ENCODE assay signal across 8 cellular contexts in genomic region chr21:32940079-32941014, GRCh38.
DNase-seq lines count a peak whose midpoint lies in the region; ATAC-seq, FAIRE-seq and TF ChIP-seq lines count a peak whose summit lies in the region.

No MANE protein-coding gene starts in this region.

- H3K27me3 ChIP-seq in IMR-90 (ENCODE audit: control insufficient read depth, insufficient read depth, low read length) = peaks cover 4% of the 10 kb centered on the region; the same call in 1 of the 2 replicates

- H3K18ac ChIP-seq in IMR-90 (ENCODE audit: low read depth, low read length) = no peak overlapping the region

- no peak overlapping the region for H2BK5ac ChIP-seq in IMR-90 (ENCODE audit: low read depth, low read length, poor library complexity, severe bottlenecking)

- no peaks in the 10 kb centered on the region for H3K4me1 ChIP-seq in IMR-90 (ENCODE audit: control insufficient read depth, insufficient read depth, low read length)

- dilution Hi-C loops in IMR-90 (cut with HindIII; ENCODE audit: low sequenced_read_pairs, unreplicated experiment) = no loop called here

- H3K56ac ChIP-seq in IMR-90 (ENCODE audit: extremely low read depth, insufficient read depth, low read length) = no peak overlapping the region

- no peaks in the 10 kb centered on the region for H3K36me3 ChIP-seq in IMR-90 (ENCODE audit: control insufficient read depth, insufficient read depth, low read length)

- intact Hi-C loops in IMR-90 (cut with micrococcal nuclease) = loop anchor here (1.0 kb wide), 2 partner anchors 187 to 257 kb away; no protein-coding TSS in a partner anchor

- no peak overlapping the region for H4K8ac ChIP-seq in IMR-90 (ENCODE audit: low read depth in 2 of 2, low read length in 2 of 2)

- H2BK20ac ChIP-seq in IMR-90 (ENCODE audit: low read depth, low read length) = no peak overlapping the region

- no peaks in the 10 kb centered on the region for H3K79me1 ChIP-seq in IMR-90 (ENCODE audit: low read depth in 1 of 2, low read length in 2 of 2)

- no peak overlapping the region for H2AFZ ChIP-seq in IMR-90 (replicated peaks; ENCODE audit: low read length, poor library complexity)

- H2AK9ac ChIP-seq in IMR-90 (replicated peaks; ENCODE audit: low read depth, low read length, poor library complexity) = no peak overlapping the region

- 48% methylated on average over 3 of the region's 23 CpGs; no CpG with 5 or more reads in 1 of the 2 experiments for WGBS in IMR-90 (ENCODE audit: extremely low coverage in 2 of 2, insufficient read length in 1 of 2), 2 experiments

- peak; percentile 53 for TF ChIP-seq RAD21 in IMR-90 (IDR thresholded peaks at IDR 0.05; ENCODE audit: low read length)

- H3K14ac ChIP-seq in IMR-90 (replicated peaks; ENCODE audit: low read depth, low read length) = no peak overlapping the region

- H2BK15ac ChIP-seq in IMR-90 (ENCODE audit: low read depth, low read length) = no peak overlapping the region

- H3K4me2 ChIP-seq in IMR-90 (ENCODE audit: low read depth, low read length) = no peak overlapping the region

- no peaks in the 10 kb centered on the region for H4K20me1 ChIP-seq in IMR-90 (ENCODE audit: insufficient read depth, low read length)

- peak; percentile 63 for TF ChIP-seq CTCF in IMR-90 (conservative IDR thresholded peaks at IDR 0.05; ENCODE audit: low read depth, low read length)

- CTCF ChIA-PET in IMR-90 (lab: Yijun Ruan, JAX) = interaction anchor here (0.5 to 1.9 kb wide), 15 partner anchors 9 to 784 kb away, joined by 3 to 14 read pairs (median 4); no protein-coding TSS in a partner anchor

- no peak overlapping the region for H2BK120ac ChIP-seq in IMR-90 (ENCODE audit: low read depth, low read length)

- BruUV-seq in IMR-90 (replicated peaks; lab: Mats Ljungman, UMichigan) = no TSS peak

- ATAC-seq in IMR-90 (ENCODE audit: low read depth) (peak; percentile 68), GM19452 (IDR thresholded peaks at IDR 0.05; ENCODE audit: unreplicated experiment) (no peak)

- no peaks in the 10 kb centered on the region for H3K9me3 ChIP-seq in IMR-90 (ENCODE audit: control insufficient read depth, insufficient read depth, low read length)

- H3K4me3 ChIP-seq in IMR-90 (ENCODE audit: insufficient read depth, low read depth, low read length) = no peak overlapping the region

- POLR2A ChIA-PET in IMR-90 (lab: Charles Lee; ENCODE audit: unreplicated experiment) = no interaction called here

- DNase-seq in Daoy (ENCODE audit: low read depth) (peak; percentile 71), IMR-90 (peak; percentile 43), RCC 7860 (ENCODE audit: low spot score) (peak; percentile 29), astrocyte of the hippocampus (ENCODE audit: low read depth, low spot score) (peak; percentile 64), inferior parietal cortex (ENCODE audit: extremely low spot score) (peak; percentile 77), islet precursor cell (no peak)
- peak; percentile 50 for DNase-seq in stimulated activated CD4-positive, alpha-beta T cell treated with anti-CD3 and anti-CD28 coated beads, Interleukin-4, amount 100 ng/mL, for 24 hours

- no peak overlapping the region for H3K23ac ChIP-seq in IMR-90 (ENCODE audit: low read depth, low read length)

- H4K91ac ChIP-seq in IMR-90 (ENCODE audit: insufficient read depth, low read depth, low read length) = no peak overlapping the region

- in situ Hi-C loops in IMR-90 (cut with MboI; ENCODE audit: low sequenced_read_pairs) = no loop called here

- H3K27ac ChIP-seq in IMR-90 (ENCODE audit: insufficient read depth, low read length) = no peak overlapping the region

- no peak overlapping the region for H3K9ac ChIP-seq in IMR-90 (ENCODE audit: low read depth, low read length)

- no peak overlapping the region for H4K5ac ChIP-seq in IMR-90 (ENCODE audit: low read depth, low read length)

- TF ChIP-seq POLR2A in IMR-90 (IDR thresholded peaks at IDR 0.05; ENCODE audit: low read depth, low read length) = no peak

- H3K4ac ChIP-seq in IMR-90 (ENCODE audit: low read depth, low read length) = no peak overlapping the region

- no peak overlapping the region for H2AK5ac ChIP-seq in IMR-90 (ENCODE audit: low read depth, low read length)

- no peak for FAIRE-seq in RCC 7860 (lab: Jason Lieb, UNC)

- no peaks in the 10 kb centered on the region for H3K9me1 ChIP-seq in IMR-90 (ENCODE audit: insufficient read depth, low read length)

TF ChIP-seq in IMR-90, 13 proteins besides CTCF, POLR2A, EP300 and RAD21:
- TF ChIP-seq ELK1 (IDR thresholded peaks at IDR 0.05; ENCODE audit: borderline replicate concordance, low read depth, low read length) (no peak), SMC3 (IDR thresholded peaks at IDR 0.05; ENCODE audit: low read depth, low read length) (peak; percentile 64), BHLHE40 (IDR thresholded peaks at IDR 0.05; ENCODE audit: low read depth, low read length) (no peak), MAZ (IDR thresholded peaks at IDR 0.05; ENCODE audit: borderline replicate concordance, low read depth, low read length) (no peak)
- TF ChIP-seq, protein P1, sequence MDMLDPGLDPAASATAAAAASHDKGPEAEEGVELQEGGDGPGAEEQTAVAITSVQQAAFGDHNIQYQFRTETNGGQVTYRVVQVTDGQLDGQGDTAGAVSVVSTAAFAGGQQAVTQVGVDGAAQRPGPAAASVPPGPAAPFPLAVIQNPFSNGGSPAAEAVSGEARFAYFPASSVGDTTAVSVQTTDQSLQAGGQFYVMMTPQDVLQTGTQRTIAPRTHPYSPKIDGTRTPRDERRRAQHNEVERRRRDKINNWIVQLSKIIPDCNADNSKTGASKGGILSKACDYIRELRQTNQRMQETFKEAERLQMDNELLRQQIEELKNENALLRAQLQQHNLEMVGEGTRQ (IDR thresholded peaks at IDR 0.05; ENCODE audit: low read depth, low read length) = no peak
